In the genomic region with DNA sequence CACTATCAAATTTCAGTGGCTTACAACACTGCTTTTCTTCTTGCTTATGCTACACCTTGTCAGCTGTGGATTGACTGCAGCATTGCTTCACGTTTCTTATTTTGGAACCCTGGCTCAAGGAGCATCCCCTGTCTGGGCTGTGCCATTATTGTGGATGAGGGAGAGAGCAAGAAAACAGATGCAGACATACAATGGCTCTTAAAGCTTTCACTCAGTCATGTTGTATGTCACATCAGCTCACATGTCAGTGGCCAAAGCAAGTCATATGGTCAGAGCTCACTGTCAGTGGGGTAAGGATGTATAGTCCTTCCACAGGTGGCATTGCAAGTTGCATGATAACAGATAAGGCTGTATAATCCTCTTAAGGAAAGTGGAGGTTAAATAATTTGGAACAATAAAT, we compare ENCODE assay signal across 1 cellular context.
TF ChIP-seq lines count a peak whose summit lies in the region.

No MANE protein-coding gene starts in this region.

TF ChIP-seq in HEK293, 187 proteins besides CTCF, POLR2A, EP300 and RAD21 (continued from another document):
- TF ChIP-seq, protein P1, sequence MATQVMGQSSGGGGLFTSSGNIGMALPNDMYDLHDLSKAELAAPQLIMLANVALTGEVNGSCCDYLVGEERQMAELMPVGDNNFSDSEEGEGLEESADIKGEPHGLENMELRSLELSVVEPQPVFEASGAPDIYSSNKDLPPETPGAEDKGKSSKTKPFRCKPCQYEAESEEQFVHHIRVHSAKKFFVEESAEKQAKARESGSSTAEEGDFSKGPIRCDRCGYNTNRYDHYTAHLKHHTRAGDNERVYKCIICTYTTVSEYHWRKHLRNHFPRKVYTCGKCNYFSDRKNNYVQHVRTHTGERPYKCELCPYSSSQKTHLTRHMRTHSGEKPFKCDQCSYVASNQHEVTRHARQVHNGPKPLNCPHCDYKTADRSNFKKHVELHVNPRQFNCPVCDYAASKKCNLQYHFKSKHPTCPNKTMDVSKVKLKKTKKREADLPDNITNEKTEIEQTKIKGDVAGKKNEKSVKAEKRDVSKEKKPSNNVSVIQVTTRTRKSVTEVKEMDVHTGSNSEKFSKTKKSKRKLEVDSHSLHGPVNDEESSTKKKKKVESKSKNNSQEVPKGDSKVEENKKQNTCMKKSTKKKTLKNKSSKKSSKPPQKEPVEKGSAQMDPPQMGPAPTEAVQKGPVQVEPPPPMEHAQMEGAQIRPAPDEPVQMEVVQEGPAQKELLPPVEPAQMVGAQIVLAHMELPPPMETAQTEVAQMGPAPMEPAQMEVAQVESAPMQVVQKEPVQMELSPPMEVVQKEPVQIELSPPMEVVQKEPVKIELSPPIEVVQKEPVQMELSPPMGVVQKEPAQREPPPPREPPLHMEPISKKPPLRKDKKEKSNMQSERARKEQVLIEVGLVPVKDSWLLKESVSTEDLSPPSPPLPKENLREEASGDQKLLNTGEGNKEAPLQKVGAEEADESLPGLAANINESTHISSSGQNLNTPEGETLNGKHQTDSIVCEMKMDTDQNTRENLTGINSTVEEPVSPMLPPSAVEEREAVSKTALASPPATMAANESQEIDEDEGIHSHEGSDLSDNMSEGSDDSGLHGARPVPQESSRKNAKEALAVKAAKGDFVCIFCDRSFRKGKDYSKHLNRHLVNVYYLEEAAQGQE (tag by site-specific recombination; IDR thresholded peaks at IDR 0.05), result no peak
- TF ChIP-seq, protein P2, sequence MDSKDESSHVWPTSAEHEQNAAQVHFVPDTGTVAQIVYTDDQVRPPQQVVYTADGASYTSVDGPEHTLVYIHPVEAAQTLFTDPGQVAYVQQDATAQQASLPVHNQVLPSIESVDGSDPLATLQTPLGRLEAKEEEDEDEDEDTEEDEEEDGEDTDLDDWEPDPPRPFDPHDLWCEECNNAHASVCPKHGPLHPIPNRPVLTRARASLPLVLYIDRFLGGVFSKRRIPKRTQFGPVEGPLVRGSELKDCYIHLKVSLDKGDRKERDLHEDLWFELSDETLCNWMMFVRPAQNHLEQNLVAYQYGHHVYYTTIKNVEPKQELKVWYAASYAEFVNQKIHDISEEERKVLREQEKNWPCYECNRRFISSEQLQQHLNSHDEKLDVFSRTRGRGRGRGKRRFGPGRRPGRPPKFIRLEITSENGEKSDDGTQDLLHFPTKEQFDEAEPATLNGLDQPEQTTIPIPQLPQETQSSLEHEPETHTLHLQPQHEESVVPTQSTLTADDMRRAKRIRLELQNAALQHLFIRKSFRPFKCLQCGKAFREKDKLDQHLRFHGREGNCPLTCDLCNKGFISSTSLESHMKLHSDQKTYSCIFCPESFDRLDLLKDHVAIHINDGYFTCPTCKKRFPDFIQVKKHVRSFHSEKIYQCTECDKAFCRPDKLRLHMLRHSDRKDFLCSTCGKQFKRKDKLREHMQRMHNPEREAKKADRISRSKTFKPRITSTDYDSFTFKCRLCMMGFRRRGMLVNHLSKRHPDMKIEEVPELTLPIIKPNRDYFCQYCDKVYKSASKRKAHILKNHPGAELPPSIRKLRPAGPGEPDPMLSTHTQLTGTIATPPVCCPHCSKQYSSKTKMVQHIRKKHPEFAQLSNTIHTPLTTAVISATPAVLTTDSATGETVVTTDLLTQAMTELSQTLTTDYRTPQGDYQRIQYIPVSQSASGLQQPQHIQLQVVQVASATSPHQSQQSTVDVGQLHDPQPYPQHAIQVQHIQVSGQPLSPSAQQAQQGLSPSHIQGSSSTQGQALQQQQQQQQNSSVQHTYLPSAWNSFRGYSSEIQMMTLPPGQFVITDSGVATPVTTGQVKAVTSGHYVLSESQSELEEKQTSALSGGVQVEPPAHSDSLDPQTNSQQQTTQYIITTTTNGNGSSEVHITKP (tag by site-specific recombination; IDR thresholded peaks at IDR 0.05), result peak; percentile 90
TF ChIP-seq in HEK293: peak in this region for 5.
